In the genomic region with DNA sequence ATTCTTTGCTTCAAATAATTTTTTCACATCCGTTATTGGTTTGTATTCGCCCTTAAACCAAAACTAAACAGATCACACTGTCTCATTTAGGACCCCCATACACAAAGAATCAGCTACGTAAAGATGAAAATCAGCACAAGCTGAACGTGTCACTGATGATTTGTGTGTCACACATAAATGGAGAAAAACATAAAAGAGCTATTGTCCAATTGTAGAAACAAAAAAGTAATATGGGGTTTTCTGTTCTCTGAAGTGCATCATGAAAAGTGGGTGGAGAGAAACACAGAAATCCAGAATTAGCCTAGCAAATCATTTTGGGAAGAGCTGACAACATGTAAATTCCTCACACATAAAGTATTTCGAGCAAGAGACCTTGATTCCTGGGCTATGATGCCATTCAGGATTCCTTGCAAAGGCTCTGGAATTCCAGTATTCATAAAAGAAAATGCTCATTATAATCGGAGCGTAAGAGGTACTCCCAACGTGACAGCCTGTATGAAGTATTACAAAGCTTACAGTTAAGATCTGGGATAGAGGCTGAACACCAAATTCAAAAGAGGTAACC, we compare ENCODE assay signal across 8 cellular contexts. TPM values are rescaled to one million over a fixed set of nuclear protein-coding genes. Genes with fewer than 3 reads are reported as not detected.
A peak's percentile ranks its signal among the peaks of the same experiment; 100 is the strongest.
DNase-seq lines count a peak whose midpoint lies in the region; ATAC-seq, FAIRE-seq and TF ChIP-seq lines count a peak whose summit lies in the region.

No MANE protein-coding gene starts in this region.

- peaks cover 70% of the 10 kb centered on the region for H3K79me2 ChIP-seq in keratinocyte (ENCODE audit: control insufficient read depth, insufficient read depth, low read length)

- WGBS in adrenal gland, 4 donors = 30 to 36% (median 34%) methylated on average over 8 of the region's 8 CpGs

- H3K4me3 ChIP-seq in adrenal gland (peak overlapping the region in 3 of 4 donors; percentile 57 to 72 (median 68)), keratinocyte (ENCODE audit: control insufficient read depth in 2 of 3, extremely low read depth in 1 of 3, insufficient read depth in 2 of 3, low read depth in 1 of 3, low read length in 3 of 3) (peak overlapping the region; percentile 70 to 86 (median 85)), thoracic aorta (peak overlapping the region; percentile 85)

- peak overlapping the region; percentile 93 for H3K4me2 ChIP-seq in keratinocyte (ENCODE audit: control insufficient read depth, extremely low read depth, insufficient read depth, low read depth, low read length)

- peak overlapping the region; percentile 97 for H3K9ac ChIP-seq in keratinocyte (ENCODE audit: control insufficient read depth, extremely low read depth, insufficient read depth, low read length)

- H3K27ac ChIP-seq in adrenal gland (peak overlapping the region; percentile 68 to 99 (median 95)), keratinocyte (ENCODE audit: control insufficient read depth, insufficient read depth, low read length) (peak overlapping the region; percentile 75), thoracic aorta (peak overlapping the region; percentile 95 to 100)

- dilution Hi-C loops in keratinocyte (cut with MboI; ENCODE audit: extremely low pct_ligation_motif_present, low sequenced_read_pairs) = no loop called here

- H3K36me3 Mint-ChIP-seq in activated CD4-positive, alpha-beta T cell treated with anti-CD3 and anti-CD28 coated beads, Interleukin-2, amount 10 ng/mL, durations not matched to agents 24 days and 14 days (ENCODE audit: low read depth) = peaks cover 49% of the 10 kb centered on the region

- no peaks in the 10 kb centered on the region for H3K9me3 Mint-ChIP-seq in activated CD4-positive, alpha-beta T cell treated with anti-CD3 and anti-CD28 coated beads, Interleukin-2, amount 10 ng/mL, durations not matched to agents 24 days and 14 days

- no peaks in the 10 kb centered on the region for H3K27me3 Mint-ChIP-seq in activated CD4-positive, alpha-beta T cell treated with anti-CD3 and anti-CD28 coated beads, Interleukin-2, amount 10 ng/mL, durations not matched to agents 24 days and 14 days

- TF ChIP-seq CTCF in adrenal gland (IDR thresholded peaks at IDR 0.05) (no peak), keratinocyte (optimal IDR thresholded peaks at IDR 0.05 in 1 of 3, IDR thresholded peaks at IDR 0.05 in 1 of 3, conservative IDR thresholded peaks at IDR 0.05 in 1 of 3; ENCODE audit: extremely low read depth in 1 of 3, insufficient read depth in 2 of 3, low read length in 3 of 3) (no peak), thoracic aorta (IDR thresholded peaks at IDR 0.05) (no peak)

- no peak for FAIRE-seq in keratinocyte (lab: Jason Lieb, UNC)

- ATAC-seq in thoracic aorta (ENCODE audit: insufficient number of reproducible peaks, low FRiP score, low read depth) (no peak), GM21723 (IDR thresholded peaks at IDR 0.05; ENCODE audit: unreplicated experiment) (no peak)

- intact Hi-C loops in activated CD4-positive, alpha-beta T cell treated with anti-CD3 and anti-CD28 coated beads, Interleukin-2, amount 10 ng/mL, durations not matched to agents 24 days and 14 days (cut with micrococcal nuclease) = no loop called here
- intact Hi-C loops in adrenal gland (cut with DNase I) = loop anchor here in 1 of 2 donors (5.0 kb wide), 1 partner anchor 47 kb away; no protein-coding TSS in a partner anchor

- peaks cover 5% of the 10 kb centered on the region for H3K9me1 ChIP-seq in keratinocyte (ENCODE audit: control insufficient read depth, extremely low read depth, insufficient read depth, low read length)

- no peak for DNase-seq in activated CD4-positive, alpha-beta T cell treated with anti-CD3 and anti-CD28 coated beads, Interleukin-2, amount 10 ng/mL, durations not matched to agents 24 days and 14 days
- no peak for DNase-seq in activated CD4-positive, alpha-beta T cell treated with anti-CD3 and anti-CD28 coated beads for 4 hours
- no peak for DNase-seq in adrenal gland
- no peak for DNase-seq in keratinocyte (ENCODE audit: low read depth, low spot score)
- no peak for DNase-seq in thoracic aorta (ENCODE audit: low spot score)
- no peak for DNase-seq in NCI-H2107 (lab: John Stamatoyannopoulos, UW)
- DNase-seq in SKM-1 treated with dmso at 0.1 percent for 144 hours (lab: John Stamatoyannopoulos, UW; ENCODE audit: unreplicated experiment) = no peak

- peak overlapping the region; percentile 89 for H3K4me3 Mint-ChIP-seq in activated CD4-positive, alpha-beta T cell treated with anti-CD3 and anti-CD28 coated beads, Interleukin-2, amount 10 ng/mL, durations not matched to agents 24 days and 14 days

- H3K27me3 ChIP-seq in adrenal gland (no peaks in the 10 kb centered on the region), keratinocyte (ENCODE audit: control insufficient read depth, extremely low read depth, insufficient read depth, low read length) (no peaks in the 10 kb centered on the region), thoracic aorta (replicated peaks; ENCODE audit: insufficient read depth) (no peaks in the 10 kb centered on the region)

- H3K9me3 ChIP-seq in adrenal gland (replicated peaks in 1 of 3) (no peaks in the 10 kb centered on the region), keratinocyte (ENCODE audit: control insufficient read depth, low read depth, low read length) (no peaks in the 10 kb centered on the region), thoracic aorta (no peaks in the 10 kb centered on the region)

- peaks cover 63% of the 10 kb centered on the region for H3K4me1 Mint-ChIP-seq in activated CD4-positive, alpha-beta T cell treated with anti-CD3 and anti-CD28 coated beads, Interleukin-2, amount 10 ng/mL, durations not matched to agents 24 days and 14 days

- no peaks in the 10 kb centered on the region for H4K20me1 ChIP-seq in keratinocyte (ENCODE audit: control insufficient read depth, extremely low read depth, insufficient read depth, low read length)

- H2AFZ ChIP-seq in keratinocyte (ENCODE audit: control insufficient read depth, low read length) = no peak overlapping the region

- H3K4me1 ChIP-seq in adrenal gland (replicated peaks in 1 of 2) (peaks cover 24 to 53% of the 10 kb centered on the region in 2 donors), keratinocyte (ENCODE audit: control insufficient read depth, extremely low read depth, insufficient read depth, low read length) (peaks cover 46% of the 10 kb centered on the region), thoracic aorta (ENCODE audit: control insufficient read depth in 1 of 2, low read depth in 2 of 2) (peaks cover 34 to 58% of the 10 kb centered on the region in 2 donors)

- H3K27ac Mint-ChIP-seq in activated CD4-positive, alpha-beta T cell treated with anti-CD3 and anti-CD28 coated beads, Interleukin-2, amount 10 ng/mL, durations not matched to agents 24 days and 14 days = peak overlapping the region; percentile 96

- TF ChIP-seq POLR2A in adrenal gland (IDR thresholded peaks at IDR 0.05) = peak in 1 of 2 donors; percentile 66

- H3K36me3 ChIP-seq in adrenal gland (replicated peaks in 1 of 2) (peaks cover 0 to 20% of the 10 kb centered on the region in 2 donors), keratinocyte (ENCODE audit: control insufficient read depth in 2 of 2, extremely low read depth in 1 of 2, insufficient read depth in 2 of 2, low read length in 2 of 2) (peaks cover 6 to 18% of the 10 kb centered on the region in 2 experiments), thoracic aorta (no peaks in the 10 kb centered on the region)

RNA-seq across cellular contexts. Expression of a gene that starts 1.1 kb away (rescaled TPM):
- 10.8 and 12.3 TPM in 2 replicates for total RNA-seq in activated CD4-positive, alpha-beta T cell treated with anti-CD3 and anti-CD28 coated beads, Interleukin-2, amount 10 ng/mL, durations not matched to agents 24 days and 14 days
- total RNA-seq in adrenal gland (10 to 100 TPM; 18.8 to 47.2 (median 27.2) TPM), thoracic aorta (10 to 100 TPM; 25.3 to 28.0 TPM)
- polyA plus RNA-seq in adrenal gland (10 to 100 TPM in 1 of 3 donors, 1 to 10 TPM in 2; 7.2 to 12.3 (median 9.8) TPM), keratinocyte (8.0 to 10.0 TPM (median 9.4 TPM) in 3 replicates)
- 14.8 TPM for polyA plus RNA-seq in keratinocyte (2011; ENCODE audit: low read depth)
- polyA plus RNA-seq in keratinocyte (2011; cell fraction: cytosol; rRNA removed) = 7.1 and 9.8 TPM in 2 replicates
- 12.2 and 15.4 TPM in 2 replicates for polyA plus RNA-seq in keratinocyte (2011; cell fraction: nucleus; rRNA removed)
- polyA plus RNA-seq in keratinocyte (2012; ENCODE audit: low replicate concordance) = 11.5 and 28.0 TPM in 2 replicates
- 18.5 to 29.4 TPM (median 27.1 TPM) in 3 replicates for polyA minus RNA-seq in keratinocyte
- polyA minus RNA-seq in keratinocyte (2011; cell fraction: cytosol; rRNA and poly(A)+ RNA removed) = 14.8 TPM
- 13.1 and 21.9 TPM in 2 replicates for polyA minus RNA-seq in keratinocyte (2011; cell fraction: nucleus; rRNA and poly(A)+ RNA removed)

RNA-seq across cellular contexts. Expression of a gene that starts 1.6 kb away (rescaled TPM):
- total RNA-seq in activated CD4-positive, alpha-beta T cell treated with anti-CD3 and anti-CD28 coated beads, Interleukin-2, amount 10 ng/mL, durations not matched to agents 24 days and 14 days = 20.9 and 26.5 TPM in 2 replicates
- 10 to 100 TPM; 18.0 to 64.4 (median 36.5) TPM for total RNA-seq in adrenal gland
- polyA plus RNA-seq in adrenal gland = 10 to 100 TPM; 35.0 to 74.0 (median 54.8) TPM
- polyA plus RNA-seq in keratinocyte = 13.1 to 27.1 TPM (median 21.7 TPM) in 3 replicates
- polyA plus RNA-seq in keratinocyte (2011; ENCODE audit: low read depth) = 13.0 TPM
- polyA plus RNA-seq in keratinocyte (2011; cell fraction: cytosol; rRNA removed) = 19.7 and 28.4 TPM in 2 replicates
- polyA plus RNA-seq in keratinocyte (2011; cell fraction: nucleus; rRNA removed) = 6.4 and 10.7 TPM in 2 replicates
- polyA plus RNA-seq in keratinocyte (2012; ENCODE audit: low replicate concordance) = 22.6 and 25.4 TPM in 2 replicates
- 2.3 to 12.0 TPM (median 5.1 TPM) in 3 replicates for polyA minus RNA-seq in keratinocyte
- 16.9 TPM for polyA minus RNA-seq in keratinocyte (2011; cell fraction: cytosol; rRNA and poly(A)+ RNA removed)
- 0.85 and 1.8 TPM in 2 replicates for polyA minus RNA-seq in keratinocyte (2011; cell fraction: nucleus; rRNA and poly(A)+ RNA removed)
- 10 to 100 TPM; 18.7 to 34.9 TPM for total RNA-seq in thoracic aorta
